Comparison of ENCODE assay signal across 18 cellular contexts in the genomic region with DNA sequence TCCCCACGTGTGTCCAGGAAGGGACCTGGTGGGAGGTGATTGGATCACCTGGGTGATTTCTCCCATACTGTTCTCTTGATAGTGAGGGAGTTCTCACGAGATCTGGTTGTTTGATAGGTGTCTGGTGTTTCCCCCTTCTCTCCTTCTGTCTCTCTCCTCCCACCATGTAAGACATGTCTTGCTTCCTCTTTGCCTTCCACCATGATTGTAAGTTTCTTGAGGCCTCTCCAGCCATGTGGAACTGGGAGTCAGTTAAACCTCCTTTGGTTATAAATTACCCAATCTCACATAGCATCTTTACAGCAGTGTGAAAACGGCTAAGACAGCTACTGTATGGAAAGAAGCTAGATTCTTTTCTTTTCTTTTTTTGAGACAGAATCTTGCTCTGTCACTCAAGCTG. TPM values are rescaled to one million over a fixed set of nuclear protein-coding genes. Genes with fewer than 3 reads are reported as not detected.
"Had no signal": no experiment of that assay in that cellular context is flagged by ENCODE, and none has a peak within 500 bp of the region (broad histone marks: within the 10 kb centered on the region; RNA-seq: fewer than 3 reads in every experiment).

No MANE protein-coding gene starts in this region.

- H3K4me1 ChIP-seq: ascending aorta, esophagus muscularis mucosa, parathyroid adenoma, thyroid gland, uterus had no signal

- H3K4me3 ChIP-seq: ascending aorta, esophagus muscularis mucosa, lung, thyroid gland, uterus had no signal

- H3K4me1 Mint-ChIP-seq: activated CD8-positive, alpha-beta memory T cell treated with anti-CD3 and anti-CD28 coated beads, Interleukin-2, amount 10 ng/mL, durations not matched to agents 7 days and 5 days; activated naive CD8-positive, alpha-beta T cell treated with anti-CD3 and anti-CD28 coated beads, Interleukin-2, amount 10 ng/mL, durations not matched to agents 7 days and 5 days; immature natural killer cell; naive B cell had no signal

- H3K9me3 Mint-ChIP-seq: activated naive CD8-positive, alpha-beta T cell treated with anti-CD3 and anti-CD28 coated beads, Interleukin-2, amount 10 ng/mL, durations not matched to agents 7 days and 5 days; activated T-cell treated with anti-CD3 and anti-CD28 coated beads, Interleukin-2, amount 50 U/mL, for 24 hours had no signal

- H3K36me3 ChIP-seq: ascending aorta, esophagus muscularis mucosa, thyroid gland, uterus had no signal

- H3K9me3 ChIP-seq: ascending aorta, esophagus muscularis mucosa, thyroid gland, uterus had no signal

- H3K4me3 Mint-ChIP-seq: activated CD8-positive, alpha-beta memory T cell treated with anti-CD3 and anti-CD28 coated beads, Interleukin-2, amount 10 ng/mL, durations not matched to agents 7 days and 5 days; activated naive CD8-positive, alpha-beta T cell treated with anti-CD3 and anti-CD28 coated beads, Interleukin-2, amount 10 ng/mL, durations not matched to agents 7 days and 5 days; activated T-cell treated with anti-CD3 and anti-CD28 coated beads, Interleukin-2, amount 50 U/mL, for 24 hours; immature natural killer cell; naive B cell had no signal

- H3K27ac ChIP-seq: ascending aorta, esophagus muscularis mucosa, parathyroid adenoma, thyroid gland, uterus had no signal

- ATAC-seq: activated CD8-positive, alpha-beta memory T cell treated with anti-CD3 and anti-CD28 coated beads, Interleukin-2, amount 10 ng/mL, durations not matched to agents 7 days and 5 days; left cardiac atrium had no signal

- H3K27ac Mint-ChIP-seq: activated CD8-positive, alpha-beta memory T cell treated with anti-CD3 and anti-CD28 coated beads, Interleukin-2, amount 10 ng/mL, durations not matched to agents 7 days and 5 days; activated naive CD8-positive, alpha-beta T cell treated with anti-CD3 and anti-CD28 coated beads, Interleukin-2, amount 10 ng/mL, durations not matched to agents 7 days and 5 days; activated T-cell treated with anti-CD3 and anti-CD28 coated beads, Interleukin-2, amount 50 U/mL, for 24 hours; immature natural killer cell; naive B cell had no signal

- DNase-seq: activated CD4-positive, alpha-beta T cell treated with anti-CD3 and anti-CD28 coated beads, Interleukin-2, amount 50 U/mL, for 48 hours; activated CD4-positive, CD25-positive, alpha-beta regulatory T cell treated with anti-CD3 and anti-CD28 coated beads, Interleukin-2, amount 50 U/mL, for 72 hours; activated CD8-positive, alpha-beta memory T cell treated with anti-CD3 and anti-CD28 coated beads, Interleukin-2, amount 10 ng/mL, durations not matched to agents 7 days and 5 days; activated gamma-delta T cell treated with Interleukin-2 at 50 U/mL for 16 hours; activated naive CD8-positive, alpha-beta T cell treated with anti-CD3 and anti-CD28 coated beads, Interleukin-2, amount 10 ng/mL, durations not matched to agents 7 days and 5 days; activated T-cell treated with anti-CD3 and anti-CD28 coated beads, Interleukin-2, amount 50 U/mL, for 24 hours; glutamatergic neuron; immature natural killer cell; left cardiac atrium; naive B cell; small intestine; thyroid gland; uterus had no signal

- H3K27me3 ChIP-seq: ascending aorta, thyroid gland, uterus had no signal

- H3K36me3 Mint-ChIP-seq: activated CD8-positive, alpha-beta memory T cell treated with anti-CD3 and anti-CD28 coated beads, Interleukin-2, amount 10 ng/mL, durations not matched to agents 7 days and 5 days; activated naive CD8-positive, alpha-beta T cell treated with anti-CD3 and anti-CD28 coated beads, Interleukin-2, amount 10 ng/mL, durations not matched to agents 7 days and 5 days; immature natural killer cell; naive B cell had no signal

RNA-seq across cellular contexts. Expression of a gene that starts 21.6 kb away (rescaled TPM):
- total RNA-seq: activated CD8-positive, alpha-beta memory T cell treated with anti-CD3 and anti-CD28 coated beads, Interleukin-2, amount 10 ng/mL, durations not matched to agents 7 days and 5 days; activated naive CD8-positive, alpha-beta T cell treated with anti-CD3 and anti-CD28 coated beads, Interleukin-2, amount 10 ng/mL, durations not matched to agents 7 days and 5 days; esophagus muscularis mucosa; fibroblast of villous mesenchyme; thyroid gland had no signal
- polyA plus RNA-seq: immature natural killer cell had no signal

RNA-seq across cellular contexts. Expression of a gene that starts 43.5 kb away (rescaled TPM):
- total RNA-seq: activated CD8-positive, alpha-beta memory T cell treated with anti-CD3 and anti-CD28 coated beads, Interleukin-2, amount 10 ng/mL, durations not matched to agents 7 days and 5 days; activated naive CD8-positive, alpha-beta T cell treated with anti-CD3 and anti-CD28 coated beads, Interleukin-2, amount 10 ng/mL, durations not matched to agents 7 days and 5 days; esophagus muscularis mucosa; fibroblast of villous mesenchyme; thyroid gland had no signal
- polyA plus RNA-seq: immature natural killer cell had no signal
